ENCODE assay signal across 23 cellular contexts in the genomic region with DNA sequence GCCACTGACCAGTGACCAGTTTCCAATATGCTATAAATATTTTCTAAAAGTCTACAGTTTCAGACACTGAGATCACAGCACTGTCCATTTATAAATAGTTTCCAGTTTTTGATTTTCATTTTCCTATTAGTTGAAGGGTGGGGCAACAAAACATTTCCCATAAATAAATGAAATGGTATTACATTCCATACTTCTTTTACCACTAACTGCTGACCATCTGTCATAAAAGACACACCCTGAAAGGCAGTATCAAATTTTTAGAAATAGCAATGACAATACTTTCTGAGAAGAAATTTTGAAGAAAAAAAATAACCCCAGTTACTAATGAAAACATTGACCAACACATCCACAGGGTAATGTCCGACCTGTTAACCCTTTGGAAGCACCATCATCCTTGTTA.
"Had no signal": no experiment of that assay in that cellular context is flagged by ENCODE, and none has a peak within 500 bp of the region (broad histone marks: within the 10 kb centered on the region; RNA-seq: fewer than 3 reads in every experiment).

No MANE protein-coding gene starts in this region.

- ATAC-seq: heart left ventricle; left lung; lower lobe of right lung; naive thymus-derived CD4-positive, alpha-beta T cell; sciatic nerve had no signal

- H3K4me1 ChIP-seq: colonic mucosa, heart left ventricle, left lung, lower lobe of right lung had no signal

- H3K4me3 ChIP-seq: colonic mucosa, heart left ventricle, left lung, lower lobe of right lung had no signal

- H3K27me3 ChIP-seq: colonic mucosa, heart left ventricle, left lung had no signal

- H3K36me3 ChIP-seq: colonic mucosa, heart left ventricle, left lung, lower lobe of right lung had no signal

- H3K4me1 Mint-ChIP-seq: endodermal cell; naive thymus-derived CD4-positive, alpha-beta T cell; nephron progenitor cell had no signal

- H3K27ac Mint-ChIP-seq: endodermal cell; memory B cell; naive thymus-derived CD4-positive, alpha-beta T cell; nephron progenitor cell had no signal

- H3K4me3 Mint-ChIP-seq: endodermal cell; memory B cell; naive thymus-derived CD4-positive, alpha-beta T cell; nephron progenitor cell had no signal

- H3K27ac ChIP-seq: colonic mucosa, heart left ventricle, left lung, lower lobe of right lung had no signal

- FAIRE-seq: endothelial cell of umbilical vein, frontal cortex, small intestine, urothelium cell line had no signal

- H3K27me3 Mint-ChIP-seq: memory B cell had no signal

- DNase-seq: cerebellar nuclear complex; colonic mucosa; effector CD4-positive, alpha-beta T cell; endodermal cell; erythroblast; heart left ventricle; hypothalamus; islet precursor cell; left lung; lower lobe of right lung; midbrain; naive thymus-derived CD4-positive, alpha-beta T cell; nephron progenitor cell; posterior cingulate gyrus; small intestine; stimulated activated CD4-positive, alpha-beta T cell treated with anti-CD3 and anti-CD28 coated beads, Interleukin-12 subunit alpha, Interleukin-12 subunit beta, amount 100 ng/mL, for 4 hours; stimulated activated naive CD4-positive, alpha-beta T cell treated with Interleukin-2 at 50 U/mL for 16 hours; trophoblast cell had no signal
